ENCODE assay signal across 27 cellular contexts in the genomic region with DNA sequence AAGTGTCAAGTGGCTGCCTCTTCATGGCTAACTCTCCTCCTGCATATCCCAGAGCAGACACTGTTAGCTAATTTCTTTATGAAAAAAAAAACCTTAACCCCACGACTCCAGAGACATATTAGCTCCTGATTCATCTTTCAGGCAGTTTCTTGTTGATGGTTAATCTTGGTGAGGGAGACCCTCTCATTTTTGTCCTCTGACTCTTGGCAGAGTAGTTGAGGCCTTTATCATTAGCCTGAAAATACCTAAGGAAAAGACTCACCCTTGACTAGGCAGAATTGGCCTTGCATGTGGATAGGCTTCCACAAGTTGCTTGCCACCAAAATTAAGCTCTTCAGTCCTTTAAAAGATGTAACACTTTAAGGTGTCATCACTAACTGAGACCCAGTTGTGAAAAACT. TPM values are rescaled to one million over a fixed set of nuclear protein-coding genes. Genes with fewer than 3 reads are reported as not detected.
DNase-seq lines count a peak whose midpoint lies in the region; ATAC-seq and TF ChIP-seq lines count a peak whose summit lies in the region.
"Had no signal": no experiment of that assay in that cellular context is flagged by ENCODE, and none has a peak within 500 bp of the region (broad histone marks: within the 10 kb centered on the region; RNA-seq: fewer than 3 reads in every experiment).

No MANE protein-coding gene starts in this region.

- DNase-seq in BJ (ENCODE audit: low read depth) (peak; percentile 37), NCI-H226 (peak; percentile 73), fibroblast of lung (ENCODE audit: low read depth in 2 of 2) (peak in 1 of 2 donors; percentile 92), renal cortical epithelial cell (ENCODE audit: low read depth) (peak; percentile 69), NCI-H2227 treated with DMSO at 0.1 percent for 48 hours (lab: John Stamatoyannopoulos, UW) (no peak)
- DNase-seq in CD4-positive, alpha-beta memory T cell, result no peak
- DNase-seq: activated CD4-positive, alpha-beta memory T cell treated with anti-CD3 and anti-CD28 coated beads for 36 hours; activated T-cell treated with anti-CD3 and anti-CD28 coated beads for 4 hours; amniotic stem cell; central memory CD4-positive, alpha-beta T cell; Kasumi-1; mesendoderm; naive B cell; NCI-H1092 treated with DMSO at 0.1 percent for 48 hours; NCI-H2029; NK-92 treated with Interleukin-12 subunit alpha and Interleukin-12 subunit beta, amount 100 ng/mL, for 24 hours; sigmoid colon; stimulated activated CD4-positive, alpha-beta T cell treated with anti-CD3 and anti-CD28 coated beads, Interleukin-2, amount 100 ng/mL, for 24 hours; stimulated activated naive CD4-positive, alpha-beta T cell treated with Interleukin-2 at 50 U/mL for 16 hours; tibial artery had no signal

- H3K36me3 Mint-ChIP-seq in CD4-positive, alpha-beta memory T cell, result peaks cover 0 to 6% of the 10 kb centered on the region in 2 donors
- H3K36me3 Mint-ChIP-seq: naive B cell, WTC11 had no signal

- no peak overlapping the region for H3K9ac ChIP-seq in fibroblast of lung (ENCODE audit: insufficient read depth, low read length)
- H3K9ac ChIP-seq: parathyroid adenoma had no signal

- H3K4me3 Mint-ChIP-seq in CD4-positive, alpha-beta memory T cell, result no peak overlapping the region
- H3K4me3 Mint-ChIP-seq: activated CD4-positive, alpha-beta memory T cell treated with anti-CD3 and anti-CD28 coated beads for 36 hours; naive B cell; T-helper 2 cell treated with Interferon-gamma antibody and Interleukin-4, amounts not matched to agents 5 μg/mL and 100 μg/mL, for 36 hours; WTC11 had no signal

- H2AFZ ChIP-seq in fibroblast of lung (ENCODE audit: low read length), result no peak overlapping the region
- H2AFZ ChIP-seq: parathyroid adenoma had no signal

- H3K27me3 Mint-ChIP-seq in CD4-positive, alpha-beta memory T cell, result no peaks in the 10 kb centered on the region
- H3K27me3 Mint-ChIP-seq: activated CD4-positive, alpha-beta memory T cell treated with anti-CD3 and anti-CD28 coated beads for 36 hours; naive B cell had no signal

- intact Hi-C loops in CD4-positive, alpha-beta memory T cell (cut with micrococcal nuclease), result no loop called here

- TF ChIP-seq POLR2A in gastroesophageal sphincter (IDR thresholded peaks at IDR 0.05), result no peak

- H3K27ac ChIP-seq in fibroblast of lung (ENCODE audit: insufficient read depth, low read length) (peak overlapping the region; percentile 48), gastroesophageal sphincter (no peak overlapping the region)
- H3K27ac ChIP-seq in CD4-positive, alpha-beta memory T cell (ENCODE audit: low read depth, low read length), result no peak overlapping the region
- H3K27ac ChIP-seq: parathyroid adenoma, sigmoid colon, SK-N-MC, tibial artery had no signal

- peak overlapping the region in 2 of 7 donors; percentile 57 to 78 for H3K27ac Mint-ChIP-seq in CD4-positive, alpha-beta memory T cell
- H3K27ac Mint-ChIP-seq: activated CD4-positive, alpha-beta memory T cell treated with anti-CD3 and anti-CD28 coated beads for 36 hours; naive B cell; T-helper 2 cell treated with Interferon-gamma antibody and Interleukin-4, amounts not matched to agents 5 μg/mL and 100 μg/mL, for 36 hours; WTC11 had no signal

- no peaks in the 10 kb centered on the region for H3K9me3 Mint-ChIP-seq in CD4-positive, alpha-beta memory T cell
- H3K9me3 Mint-ChIP-seq: activated CD4-positive, alpha-beta memory T cell treated with anti-CD3 and anti-CD28 coated beads for 36 hours; naive B cell; T-helper 2 cell treated with Interferon-gamma antibody and Interleukin-4, amounts not matched to agents 5 μg/mL and 100 μg/mL, for 36 hours; WTC11 had no signal

- H3K4me3 ChIP-seq in BJ (ENCODE audit: low read depth, low read length) (no peak overlapping the region), fibroblast of lung (replicated peaks in 1 of 4; ENCODE audit: control extremely low read depth in 1 of 4, insufficient read depth in 1 of 4, low read depth in 3 of 4, low read length in 4 of 4) (no peak overlapping the region), gastroesophageal sphincter (no peak overlapping the region)
- H3K4me3 ChIP-seq in CD4-positive, alpha-beta memory T cell (ENCODE audit: low read length in 2 of 2), result no peak overlapping the region
- H3K4me3 ChIP-seq: sigmoid colon, SK-N-MC, tibial artery had no signal

- H3K4me1 Mint-ChIP-seq in CD4-positive, alpha-beta memory T cell, result peaks cover 1 to 4% (median 4%) of the 10 kb centered on the region in 4 donors

- H3K36me3 ChIP-seq in BJ (ENCODE audit: control insufficient read depth, insufficient read depth, low read length), result no peaks in the 10 kb centered on the region
- no peaks in the 10 kb centered on the region for H3K36me3 ChIP-seq in fibroblast of lung (ENCODE audit: control insufficient read depth, insufficient read depth, low read length)
- peaks cover 0 to 6% of the 10 kb centered on the region in 2 donors for H3K36me3 ChIP-seq in gastroesophageal sphincter
- no peaks in the 10 kb centered on the region for H3K36me3 ChIP-seq in CD4-positive, alpha-beta memory T cell (ENCODE audit: insufficient read depth, low read length)
- H3K36me3 ChIP-seq: sigmoid colon, tibial artery had no signal

- no peaks in the 10 kb centered on the region for H3K9me3 ChIP-seq in fibroblast of lung (ENCODE audit: control insufficient read depth, insufficient read depth, low read depth, low read length)
- no peaks in the 10 kb centered on the region for H3K9me3 ChIP-seq in gastroesophageal sphincter
- no peaks in the 10 kb centered on the region for H3K9me3 ChIP-seq in CD4-positive, alpha-beta memory T cell (ENCODE audit: control insufficient read depth in 1 of 2, low read length in 2 of 2)
- H3K9me3 ChIP-seq: sigmoid colon, tibial artery had no signal

- H3K79me2 ChIP-seq in fibroblast of lung (ENCODE audit: control insufficient read depth, insufficient read depth, low read length), result no peaks in the 10 kb centered on the region
- H3K79me2 ChIP-seq: parathyroid adenoma had no signal

- TF ChIP-seq CTCF in BJ (IDR thresholded peaks at IDR 0.05; ENCODE audit: insufficient read depth, low read depth, low read length), result no peak
- TF ChIP-seq CTCF in fibroblast of lung (conservative IDR thresholded peaks at IDR 0.05 in 1 of 2, IDR thresholded peaks at IDR 0.05 in 1 of 2; ENCODE audit: low read depth in 1 of 2, low read length in 2 of 2), result no peak
- TF ChIP-seq CTCF in gastroesophageal sphincter (IDR thresholded peaks at IDR 0.05), result no peak

- no peaks in the 10 kb centered on the region for H4K20me1 ChIP-seq in fibroblast of lung (ENCODE audit: control insufficient read depth, extremely low read depth, insufficient read depth, low read length)

- POLR2A ChIA-PET in BJ (lab: Charles Lee), result interaction anchor here (0.6 to 1.0 kb wide), 3 partner anchors 10 to 43 kb away, joined by 3 to 4 read pairs (median 3); a partner anchor contains a TSS
- POLR2A ChIA-PET in CD4-positive, alpha-beta memory T cell (lab: Charles Lee; ENCODE audit: partially characterized antibody), result no interaction called here

- H3K4me1 ChIP-seq in fibroblast of lung (ENCODE audit: control insufficient read depth, extremely low read depth, insufficient read depth, low read length) (peaks cover 27% of the 10 kb centered on the region), gastroesophageal sphincter (peaks cover 0 to 30% (median 2%) of the 10 kb centered on the region in 3 donors)
- H3K4me1 ChIP-seq in CD4-positive, alpha-beta memory T cell (ENCODE audit: insufficient read depth, low read length), result no peaks in the 10 kb centered on the region

- ATAC-seq in gastroesophageal sphincter (no peak), HG02678 (IDR thresholded peaks at IDR 0.05; ENCODE audit: unreplicated experiment) (no peak)
- ATAC-seq: WTC11 had no signal

- TF ChIP-seq EP300 in gastroesophageal sphincter (IDR thresholded peaks at IDR 0.05), result no peak

- H3K27me3 ChIP-seq in BJ (ENCODE audit: control insufficient read depth, insufficient read depth, low read length) (no peaks in the 10 kb centered on the region), fibroblast of lung (ENCODE audit: control insufficient read depth, insufficient read depth, low read length) (no peaks in the 10 kb centered on the region), gastroesophageal sphincter (no peaks in the 10 kb centered on the region)
- no peaks in the 10 kb centered on the region for H3K27me3 ChIP-seq in CD4-positive, alpha-beta memory T cell (ENCODE audit: insufficient read depth, low read length)
- H3K27me3 ChIP-seq: sigmoid colon, tibial artery had no signal

- H3K4me2 ChIP-seq in fibroblast of lung (ENCODE audit: extremely low read depth, insufficient read depth, low read length), result peak overlapping the region; percentile 7

- 63 to 67% methylated on average over 1 of the region's 1 CpG for WGBS in gastroesophageal sphincter (ENCODE audit: low coverage in 1 of 2), 2 donors

- CTCF ChIA-PET in BJ (lab: Yijun Ruan, JAX), result interaction anchor here (0.7 to 3.2 kb wide), 9 partner anchors 9 to 107 kb away, joined by 3 to 33 read pairs (median 5); no protein-coding TSS in a partner anchor
- CTCF ChIA-PET in CD4-positive, alpha-beta memory T cell (lab: Charles Lee; ENCODE audit: partially characterized antibody), result interaction anchor here (1.1 to 2.2 kb wide), 6 partner anchors 10 to 136 kb away, joined by 3 to 11 read pairs (median 4); no protein-coding TSS in a partner anchor

RNA-seq across cellular contexts. Expression of a gene that starts 4.0 kb away (rescaled TPM):
- polyA plus RNA-seq in BJ (2011; rRNA removed) (not detected in 2 replicates), fibroblast of lung (not detected in 2 replicates)
- not detected in 2 replicates for polyA minus RNA-seq in BJ (2011; rRNA and poly(A)+ RNA removed)
- total RNA-seq in fibroblast of lung (0.17 TPM in 1 of 2 replicates, not detected in the other), renal cortical epithelial cell (not detected in 2 replicates), gastroesophageal sphincter (not detected)
- not detected in 2 replicates for polyA plus RNA-seq in fibroblast of lung (2012)
- not detected in 2 replicates for polyA minus RNA-seq in fibroblast of lung (ENCODE audit: low replicate concordance)
- total RNA-seq in CD4-positive, alpha-beta memory T cell, result not detected
- polyA plus RNA-seq in CD4-positive, alpha-beta memory T cell, result not detected
- total RNA-seq: activated CD4-positive, alpha-beta memory T cell treated with anti-CD3 and anti-CD28 coated beads for 36 hours; NCI-H460; sigmoid colon; WTC11 had no signal
- polyA plus RNA-seq: sigmoid colon had no signal

RNA-seq across cellular contexts. Expression of a gene that starts 43.3 kb away (rescaled TPM):
- polyA plus RNA-seq in BJ (2011; rRNA removed) (7.3 and 9.5 TPM in 2 replicates), fibroblast of lung (11.0 and 12.3 TPM in 2 replicates)
- 15.0 and 20.6 TPM in 2 replicates for polyA minus RNA-seq in BJ (2011; rRNA and poly(A)+ RNA removed)
- total RNA-seq in fibroblast of lung (33.2 and 35.4 TPM in 2 replicates), renal cortical epithelial cell (39.9 and 66.9 TPM in 2 replicates), gastroesophageal sphincter (10 to 100 TPM; 29.1 to 36.3 (median 33.8) TPM)
- 16.7 and 20.7 TPM in 2 replicates for polyA plus RNA-seq in fibroblast of lung (2012)
- 7.2 and 7.4 TPM in 2 replicates for polyA minus RNA-seq in fibroblast of lung (ENCODE audit: low replicate concordance)
- 10 to 100 TPM; 77.5 to 85.1 TPM for total RNA-seq in CD4-positive, alpha-beta memory T cell
- polyA plus RNA-seq in CD4-positive, alpha-beta memory T cell, result 10 to 100 TPM; 11.5 to 15.6 TPM

Comparison
In these comparisons a context has a peak if more than half of its experiments do, and no peak if none do; other contexts are left out.
1. DNase-seq: peak in BJ (single experiment), NCI-H226 (single experiment) and renal cortical epithelial cell (single experiment); none in NCI-H2227 treated with DMSO at 0.1 percent for 48 hours (single experiment) and CD4-positive, alpha-beta memory T cell (0 of 5).